Comparison of ENCODE assay signal across 8 cellular contexts in the genomic region with DNA sequence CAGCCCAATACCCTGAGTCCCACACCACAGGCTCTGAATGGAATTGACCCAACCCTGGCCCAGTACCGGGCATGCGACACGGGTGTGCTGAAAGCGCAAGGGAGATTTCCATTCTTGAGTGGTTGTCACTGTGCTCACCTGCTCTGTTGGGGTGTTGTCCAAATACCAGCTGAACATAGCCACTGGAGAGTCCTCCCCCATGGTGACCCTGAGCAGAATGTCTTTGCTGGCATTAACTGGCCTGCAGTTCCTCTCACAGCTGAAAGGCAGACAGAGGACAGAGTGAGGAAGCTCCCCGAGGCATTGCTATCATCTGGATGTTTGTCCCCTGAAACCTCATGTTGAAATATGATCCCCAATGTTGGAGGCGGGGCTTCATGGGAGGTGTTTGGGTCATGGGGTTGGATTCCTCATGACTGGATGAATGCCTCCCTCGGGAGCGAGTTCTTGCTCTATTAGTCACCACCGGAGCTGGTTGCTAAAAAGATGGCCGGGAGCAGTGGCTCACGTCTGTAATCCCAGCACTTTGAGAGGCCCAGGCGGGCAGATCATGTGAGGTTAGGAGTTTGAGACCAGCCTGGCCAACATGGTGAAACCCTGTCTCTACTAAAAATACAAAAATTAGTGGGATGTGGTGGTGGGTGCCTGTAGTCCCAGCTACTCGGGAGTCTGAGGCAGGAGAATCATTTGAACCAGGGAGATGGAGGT. TPM values are rescaled to one million over a fixed set of nuclear protein-coding genes. Genes with fewer than 3 reads are reported as not detected.
A peak's percentile ranks its signal among the peaks of the same experiment; 100 is the strongest.
DNase-seq lines count a peak whose midpoint lies in the region; ATAC-seq and TF ChIP-seq lines count a peak whose summit lies in the region.

No MANE protein-coding gene starts in this region.

- H3K9me3 ChIP-seq in HAP-1 (no peaks in the 10 kb centered on the region), osteoblast (ENCODE audit: low read depth, low read length) (no peaks in the 10 kb centered on the region)
- no peaks in the 10 kb centered on the region for H3K9me3 ChIP-seq in effector memory CD4-positive, alpha-beta T cell (ENCODE audit: control insufficient read depth, low read length)

- H3K4me1 ChIP-seq in HAP-1 (peaks cover 11% of the 10 kb centered on the region), osteoblast (ENCODE audit: insufficient read depth, low read length) (peaks cover 10% of the 10 kb centered on the region)
- H3K4me1 ChIP-seq in effector memory CD4-positive, alpha-beta T cell (ENCODE audit: control insufficient read depth, insufficient read depth, low read length, poor library complexity, severe bottlenecking), result no peaks in the 10 kb centered on the region

- peak; percentile 68 to 90 for DNase-seq in HAP-1 (ENCODE audit: low spot score in 2 of 2)
- DNase-seq in RPMI7951 (ENCODE audit: low read depth), result peak; percentile 99
- peak; percentile 98 for DNase-seq in fibroblast of villous mesenchyme (ENCODE audit: low read depth)
- peak; percentile 96 for DNase-seq in osteoblast (ENCODE audit: insufficient read length, low spot score, missing footprints)
- no peak for DNase-seq in stimulated activated naive CD8-positive, alpha-beta T cell treated with anti-CD3 and anti-CD28 coated beads, Interleukin-15, Interleukin-2, amounts not matched to agents 100 U/mL and 50 U/mL, for 24 hours
- DNase-seq in effector memory CD4-positive, alpha-beta T cell, result no peak

- peak overlapping the region; percentile 41 for H3K27ac ChIP-seq in osteoblast (ENCODE audit: low read depth, low read length)
- no peak overlapping the region for H3K27ac ChIP-seq in effector memory CD4-positive, alpha-beta T cell (ENCODE audit: insufficient read depth, low read length, poor library complexity, severe bottlenecking)

- TF ChIP-seq CTCF in fibroblast of villous mesenchyme (IDR thresholded peaks at IDR 0.05; ENCODE audit: insufficient read depth, low read depth, low read length) (no peak), osteoblast (IDR thresholded peaks at IDR 0.05; ENCODE audit: extremely low read depth, low read depth, low read length) (no peak)

- H3K27me3 ChIP-seq in HAP-1 (ENCODE audit: low read depth) (no peaks in the 10 kb centered on the region), osteoblast (ENCODE audit: insufficient read depth, low read length) (no peaks in the 10 kb centered on the region)
- no peaks in the 10 kb centered on the region for H3K27me3 ChIP-seq in effector memory CD4-positive, alpha-beta T cell (replicated peaks; ENCODE audit: control insufficient read depth, insufficient read depth, low read length, poor library complexity, severe bottlenecking)

- no peaks in the 10 kb centered on the region for H3K79me2 ChIP-seq in osteoblast (ENCODE audit: insufficient read depth, low read length)

- H3K36me3 ChIP-seq in HAP-1 (replicated peaks) (no peaks in the 10 kb centered on the region), osteoblast (ENCODE audit: insufficient read depth, low read length) (no peaks in the 10 kb centered on the region)
- no peaks in the 10 kb centered on the region for H3K36me3 ChIP-seq in effector memory CD4-positive, alpha-beta T cell (ENCODE audit: control insufficient read depth, insufficient read depth, low read length)

- no peak for ATAC-seq in stimulated activated naive CD8-positive, alpha-beta T cell treated with anti-CD3 and anti-CD28 coated beads, Interleukin-15, Interleukin-2, amounts not matched to agents 100 U/mL and 50 U/mL, for 24 hours
- ATAC-seq in HG03571 (IDR thresholded peaks at IDR 0.05; ENCODE audit: unreplicated experiment), result no peak
- no peak for ATAC-seq in GM21381 (IDR thresholded peaks at IDR 0.05; ENCODE audit: unreplicated experiment)

- H3K4me3 ChIP-seq in HAP-1 (no peak overlapping the region), fibroblast of villous mesenchyme (ENCODE audit: low read depth, low read length) (peak overlapping the region; percentile 51), osteoblast (ENCODE audit: insufficient read depth, low read length) (peak overlapping the region; percentile 22)
- no peak overlapping the region for H3K4me3 ChIP-seq in effector memory CD4-positive, alpha-beta T cell (ENCODE audit: insufficient read depth, low read depth, low read length, poor library complexity, severe bottlenecking)

- peak overlapping the region; percentile 68 for H3K4me2 ChIP-seq in osteoblast (ENCODE audit: insufficient read depth, low read length)

- no peaks in the 10 kb centered on the region for H4K20me1 ChIP-seq in osteoblast (ENCODE audit: insufficient read depth, low read length)

- in situ Hi-C loops in HAP-1 (cut with MboI; ENCODE audit: low sequenced_read_pairs), result no loop called here

- H2AFZ ChIP-seq in osteoblast (ENCODE audit: low read length), result peak overlapping the region; percentile 68

RNA-seq across cellular contexts. Expression of gene BCO1, which starts 57.3 kb away (rescaled TPM):
- total RNA-seq in RPMI7951 (2014; rRNA removed; shearing (Covaris generic)), result not detected in 2 replicates
- not detected in 2 replicates for total RNA-seq in fibroblast of villous mesenchyme
- not detected in 2 replicates for total RNA-seq in osteoblast

Comparison
In these comparisons a context has a peak if more than half of its experiments do, and no peak if none do; other contexts are left out.
1. DNase-seq: peak in HAP-1 (2 of 2), RPMI7951 (single experiment), fibroblast of villous mesenchyme (single experiment) and osteoblast (single experiment); none in stimulated activated naive CD8-positive, alpha-beta T cell treated with anti-CD3 and anti-CD28 coated beads, Interleukin-15, Interleukin-2, amounts not matched to agents 100 U/mL and 50 U/mL, for 24 hours (single experiment) and effector memory CD4-positive, alpha-beta T cell (0 of 3).
2. H3K4me3 ChIP-seq: peak in fibroblast of villous mesenchyme (single experiment) and osteoblast (single experiment); none in HAP-1 (single experiment) and effector memory CD4-positive, alpha-beta T cell (single experiment).